ENCODE assay signal across 8 cellular contexts in the genomic region with DNA sequence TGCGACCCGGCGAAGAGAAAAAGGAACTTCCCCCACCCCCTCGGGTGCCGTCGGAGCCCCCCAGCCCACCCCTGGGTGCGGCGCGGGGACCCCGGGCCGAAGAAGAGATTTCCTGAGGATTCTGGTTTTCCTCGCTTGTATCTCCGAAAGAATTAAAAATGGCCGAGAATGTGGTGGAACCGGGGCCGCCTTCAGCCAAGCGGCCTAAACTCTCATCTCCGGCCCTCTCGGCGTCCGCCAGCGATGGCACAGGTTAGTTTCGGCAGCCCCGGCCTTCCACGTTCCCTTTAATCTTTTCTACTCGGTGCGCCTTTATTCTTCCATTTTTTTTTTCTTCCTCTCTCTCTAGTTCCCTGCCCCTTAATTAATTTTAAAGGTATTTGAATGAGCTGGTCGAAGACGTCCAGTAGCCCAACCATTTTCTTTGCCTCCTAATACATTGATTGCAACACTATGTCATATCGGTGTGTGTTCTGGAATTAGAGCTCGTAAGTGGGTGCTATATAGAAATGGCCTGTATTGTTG. TPM values are rescaled to one million over a fixed set of nuclear protein-coding genes. Genes with fewer than 3 reads are reported as not detected.
DNase-seq lines count a peak whose midpoint lies in the region; ATAC-seq and TF ChIP-seq lines count a peak whose summit lies in the region.

No MANE protein-coding gene starts in this region.

- TF ChIP-seq CTCF in GM13976 (IDR thresholded peaks at IDR 0.05; ENCODE audit: borderline replicate concordance, control extremely low read depth, extremely low read depth, insufficient read depth, missing control alignments) (no peak), right atrium auricular region (IDR thresholded peaks at IDR 0.05) (no peak)

- WGBS in adipose tissue, 3 donors = 0% methylated on average over 28 to 31 of the region's 31 CpGs

- H3K4me1 ChIP-seq in right atrium auricular region = peaks cover 0 to 44% of the 10 kb centered on the region in 2 donors

- in situ Hi-C loops in GM13976 (cut with MboI; ENCODE audit: low sequenced_read_pairs, unreplicated experiment) = no loop called here

- H3K27ac ChIP-seq in adipose tissue (ENCODE audit: low read depth, low read length) (peak overlapping the region; percentile 98), right atrium auricular region (peak overlapping the region; percentile 99 to 100)

- H3K4me3 ChIP-seq in right atrium auricular region = peak overlapping the region; percentile 97 to 98

- no peaks in the 10 kb centered on the region for H3K27me3 ChIP-seq in right atrium auricular region

- H3K9me3 ChIP-seq in right atrium auricular region = no peaks in the 10 kb centered on the region

- DNase-seq in AML-193 (lab: John Stamatoyannopoulos, UW) (peak; percentile 24 to 55), GM13976 (ENCODE audit: low spot score) (peak; percentile 32), NCI-H526 treated with DMSO at 0.1 percent for 48 hours (lab: John Stamatoyannopoulos, UW) (peak; percentile 24), right atrium auricular region (ENCODE audit: low spot score) (no peak), putamen (ENCODE audit: low spot score) (peak; percentile 32)

- ATAC-seq in GM19463 (IDR thresholded peaks at IDR 0.05; ENCODE audit: unreplicated experiment) (no peak), GM19351 (IDR thresholded peaks at IDR 0.05; ENCODE audit: unreplicated experiment) (no peak)

- H3K36me3 ChIP-seq in right atrium auricular region = no peaks in the 10 kb centered on the region

RNA-seq across cellular contexts. Expression of a gene that starts 0.5 kb away (rescaled TPM):
- polyA plus RNA-seq in adipose tissue = 10 to 100 TPM in 2 of 3 donors, 1 to 10 TPM in 1; 7.8 to 16.0 (median 14.6) TPM
- total RNA-seq in right atrium auricular region = 10 to 100 TPM; 28.0 to 41.7 TPM
